20 cellular contexts compared by ENCODE assay signal in the genomic region with DNA sequence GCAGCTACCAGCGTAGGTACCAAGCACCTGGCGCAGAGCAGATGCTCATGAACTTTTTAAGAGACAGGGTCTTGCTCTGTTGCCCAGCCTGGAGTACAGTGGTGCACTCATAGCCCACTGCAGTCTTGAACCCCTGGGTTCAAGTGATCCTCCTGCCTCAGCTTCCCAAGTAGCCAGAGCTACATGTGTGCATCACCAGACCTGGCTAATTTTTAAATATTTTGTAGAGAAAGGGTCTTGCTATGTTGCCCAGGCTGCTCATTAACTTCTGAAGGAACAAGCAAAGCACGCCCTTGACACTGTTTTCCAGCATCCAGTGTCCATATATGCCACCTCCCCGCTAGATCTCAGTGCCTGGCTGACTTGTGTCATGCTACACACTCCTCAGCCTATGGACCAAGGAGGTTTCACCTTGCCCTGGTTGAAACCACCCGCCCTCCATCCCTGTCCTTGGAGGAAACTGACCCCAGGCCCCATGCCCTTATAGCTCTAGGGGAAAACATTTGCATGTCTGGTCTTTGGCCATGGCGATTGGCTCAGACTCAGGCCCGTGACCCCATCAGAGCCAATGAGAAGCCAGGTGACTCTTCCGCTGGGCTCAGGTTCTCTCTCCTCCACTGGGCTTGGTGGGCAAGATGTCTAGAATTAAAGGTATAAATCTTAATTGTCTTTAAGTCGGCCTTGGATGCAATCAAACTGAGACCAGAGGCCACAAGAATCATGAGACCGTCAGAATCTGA. TPM values are rescaled to one million over a fixed set of nuclear protein-coding genes. Genes with fewer than 3 reads are reported as not detected.
DNase-seq lines count a peak whose midpoint lies in the region; ATAC-seq and TF ChIP-seq lines count a peak whose summit lies in the region.
"Had no signal": no experiment of that assay in that cellular context is flagged by ENCODE, and none has a peak within 500 bp of the region (broad histone marks: within the 10 kb centered on the region; RNA-seq: fewer than 3 reads in every experiment).

No MANE protein-coding gene starts in this region.

- H3K9me3 Mint-ChIP-seq in natural killer cell treated with Interleukin-12 subunit alpha and Interleukin-12 subunit beta and Interleukin-15 and Interleukin-18, amount 100 ng/mL, for 72 hours: no peaks in the 10 kb centered on the region
- H3K9me3 Mint-ChIP-seq in natural killer cell: no peaks in the 10 kb centered on the region
- H3K9me3 Mint-ChIP-seq: CD8-positive, alpha-beta memory T cell; HFFc6 had no signal

- CTCF ChIA-PET in HEK293 (lab: Yijun Ruan, JAX): interaction anchor here (0.6 to 1.2 kb wide), 3 partner anchors 46 to 775 kb away, joined by 3 to 4 read pairs (median 3); no protein-coding TSS in a partner anchor

- peaks cover 36 to 54% of the 10 kb centered on the region in 2 donors for H3K4me1 Mint-ChIP-seq in natural killer cell treated with Interleukin-12 subunit alpha and Interleukin-12 subunit beta and Interleukin-15 and Interleukin-18, amount 100 ng/mL, for 72 hours (ENCODE audit: low read depth in 2 of 2)
- peaks cover 32 to 51% of the 10 kb centered on the region in 2 donors for H3K4me1 Mint-ChIP-seq in natural killer cell

- intact Hi-C loops in natural killer cell (cut with micrococcal nuclease): no loop called here
- intact Hi-C loops in left ventricle myocardium superior (cut with micrococcal nuclease): no loop called here
- intact Hi-C loops in aorta (cut with DNase I): no loop called here

- no peak overlapping the region for H3K4me3 Mint-ChIP-seq in natural killer cell treated with Interleukin-12 subunit alpha and Interleukin-12 subunit beta and Interleukin-15 and Interleukin-18, amount 100 ng/mL, for 72 hours
- no peak overlapping the region for H3K4me3 Mint-ChIP-seq in natural killer cell
- H3K4me3 Mint-ChIP-seq: CD8-positive, alpha-beta memory T cell; HFFc6 had no signal

- TF ChIP-seq POLR2A in GM18505 (IDR thresholded peaks at IDR 0.05; ENCODE audit: borderline replicate concordance, extremely low read depth, insufficient read depth, insufficient read length): no peak

- H3K27ac ChIP-seq in HEK293 (ENCODE audit: extremely low read depth, low read depth, low read length) (no peak overlapping the region), aorta (ENCODE audit: low read depth in 1 of 2, low read length in 2 of 2) (no peak overlapping the region)
- H3K27ac ChIP-seq: SJCRH30 had no signal

- ATAC-seq in natural killer cell treated with Interleukin-12 subunit alpha and Interleukin-12 subunit beta and Interleukin-15 and Interleukin-18, amount 100 ng/mL, for 72 hours: no peak
- no peak for ATAC-seq in natural killer cell
- ATAC-seq in left ventricle myocardium superior: no peak
- ATAC-seq in aorta (ENCODE audit: low FRiP score): no peak
- ATAC-seq in GM18505 (IDR thresholded peaks at IDR 0.05; ENCODE audit: unreplicated experiment): no peak
- ATAC-seq: Panc1 had no signal

- no peaks in the 10 kb centered on the region for H3K36me3 Mint-ChIP-seq in natural killer cell treated with Interleukin-12 subunit alpha and Interleukin-12 subunit beta and Interleukin-15 and Interleukin-18, amount 100 ng/mL, for 72 hours
- no peaks in the 10 kb centered on the region for H3K36me3 Mint-ChIP-seq in natural killer cell
- H3K36me3 Mint-ChIP-seq: CD8-positive, alpha-beta memory T cell had no signal

- no peaks in the 10 kb centered on the region for H3K27me3 Mint-ChIP-seq in natural killer cell treated with Interleukin-12 subunit alpha and Interleukin-12 subunit beta and Interleukin-15 and Interleukin-18, amount 100 ng/mL, for 72 hours
- no peaks in the 10 kb centered on the region for H3K27me3 Mint-ChIP-seq in natural killer cell (ENCODE audit: low read depth in 2 of 2)
- H3K27me3 Mint-ChIP-seq: CD8-positive, alpha-beta memory T cell had no signal

- H3K36me3 ChIP-seq in HEK293 (ENCODE audit: control insufficient read depth in 2 of 2, insufficient read depth in 1 of 2, low read length in 2 of 2) (no peaks in the 10 kb centered on the region), aorta (ENCODE audit: control insufficient read depth in 1 of 2, insufficient read depth in 2 of 2, low read length in 1 of 2) (no peaks in the 10 kb centered on the region)
- H3K36me3 ChIP-seq: SJCRH30 had no signal

- peak; percentile 25 for DNase-seq in natural killer cell treated with Interleukin-12 subunit alpha and Interleukin-12 subunit beta and Interleukin-15 and Interleukin-18, amount 100 ng/mL, for 72 hours (ENCODE audit: low spot score)
- DNase-seq in natural killer cell (no peak), left ventricle myocardium superior (peak; percentile 8), aorta (peak; percentile 8 to 43), NCI-H2171 treated with DMSO at 0.1 percent for 48 hours (lab: John Stamatoyannopoulos, UW) (no peak), T-helper 9 cell (no peak)
- DNase-seq: CD8-positive, alpha-beta memory T cell; GDM1; HFFc6; KG1; NCI-H1092 treated with DMSO at 0.1 percent for 48 hours; NCI-H1436 treated with DMSO at 0.1 percent for 48 hours; NCI-H1930; NCI-H345; NCI-H524; NCI-H82 had no signal

- TF ChIP-seq CTCF in natural killer cell (IDR thresholded peaks at IDR 0.05) (no peak), HEK293 (tag by site-specific recombination; IDR thresholded peaks at IDR 0.05) (no peak)

- 87% methylated on average over 10 of the region's 10 CpGs for WGBS in aorta, 2 donors

- peak overlapping the region in 1 of 2 donors; percentile 23 for H3K27ac Mint-ChIP-seq in natural killer cell treated with Interleukin-12 subunit alpha and Interleukin-12 subunit beta and Interleukin-15 and Interleukin-18, amount 100 ng/mL, for 72 hours
- H3K27ac Mint-ChIP-seq in natural killer cell: no peak overlapping the region
- H3K27ac Mint-ChIP-seq: HFFc6 had no signal

- no peaks in the 10 kb centered on the region for H3K9me3 ChIP-seq in HEK293 (ENCODE audit: control insufficient read depth, insufficient read depth, low read depth, low read length)
- H3K9me3 ChIP-seq in aorta (ENCODE audit: control insufficient read depth, low read length): no peaks in the 10 kb centered on the region
- H3K9me3 ChIP-seq: SJCRH30 had no signal

- POLR2A ChIA-PET in HEK293 (lab: Yijun Ruan, JAX): no interaction called here

- H3K4me3 ChIP-seq in HEK293 (ENCODE audit: low read depth, low read length) (no peak overlapping the region), aorta (ENCODE audit: low read length in 2 of 2) (no peak overlapping the region)
- H3K4me3 ChIP-seq: SJCRH30 had no signal

- no peaks in the 10 kb centered on the region for H3K27me3 ChIP-seq in aorta (ENCODE audit: control insufficient read depth in 1 of 2, insufficient read depth in 2 of 2, low read length in 1 of 2)

- no peaks in the 10 kb centered on the region for H3K4me1 ChIP-seq in HEK293 (ENCODE audit: control insufficient read depth, insufficient read depth, low read length)
- H3K4me1 ChIP-seq in aorta (ENCODE audit: control insufficient read depth in 1 of 2, insufficient read depth in 2 of 2, low read length in 2 of 2): no peaks in the 10 kb centered on the region
- H3K4me1 ChIP-seq: SJCRH30 had no signal

TF ChIP-seq in HEK293, 187 proteins besides CTCF, POLR2A, EP300 and RAD21:
- TF ChIP-seq, protein P1, sequence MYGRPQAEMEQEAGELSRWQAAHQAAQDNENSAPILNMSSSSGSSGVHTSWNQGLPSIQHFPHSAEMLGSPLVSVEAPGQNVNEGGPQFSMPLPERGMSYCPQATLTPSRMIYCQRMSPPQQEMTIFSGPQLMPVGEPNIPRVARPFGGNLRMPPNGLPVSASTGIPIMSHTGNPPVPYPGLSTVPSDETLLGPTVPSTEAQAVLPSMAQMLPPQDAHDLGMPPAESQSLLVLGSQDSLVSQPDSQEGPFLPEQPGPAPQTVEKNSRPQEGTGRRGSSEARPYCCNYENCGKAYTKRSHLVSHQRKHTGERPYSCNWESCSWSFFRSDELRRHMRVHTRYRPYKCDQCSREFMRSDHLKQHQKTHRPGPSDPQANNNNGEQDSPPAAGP (tag by site-specific recombination; IDR thresholded peaks at IDR 0.05): no peak
- peak; percentile 84 for TF ChIP-seq ZNF121 (tag by site-specific recombination; IDR thresholded peaks at IDR 0.05)

RNA-seq across cellular contexts. Expression of gene TESC, which starts 26.3 kb away (rescaled TPM):
- total RNA-seq in natural killer cell treated with Interleukin-12 subunit alpha and Interleukin-12 subunit beta and Interleukin-15 and Interleukin-18, amount 100 ng/mL, for 72 hours: 10 to 100 TPM; 80.5 to 96.9 TPM
- total RNA-seq in natural killer cell (10 to 100 TPM; 21.7 to 30.8 (median 26.2) TPM), left ventricle myocardium superior (115 TPM), aorta (10 to 100 TPM in 1 of 2 donors, 1 to 10 TPM in 1; 5.4 to 17.1 TPM)
- 1 to 10 TPM in 1 of 2 donors, under 1 TPM in 1; 0.38 to 1.2 TPM for polyA plus RNA-seq in aorta
- total RNA-seq: HFFc6 had no signal

Comparison
In these comparisons a context has a peak if more than half of its experiments do, and no peak if none do; other contexts are left out.
1. DNase-seq: peak in natural killer cell treated with Interleukin-12 subunit alpha and Interleukin-12 subunit beta and Interleukin-15 and Interleukin-18, amount 100 ng/mL, for 72 hours (single experiment), left ventricle myocardium superior (single experiment) and aorta (2 of 2); none in natural killer cell (single experiment), NCI-H2171 treated with DMSO at 0.1 percent for 48 hours (single experiment) and T-helper 9 cell (single experiment).